Comparison of ENCODE assay signal across 7 cellular contexts in genomic region chr17:35373984-35374765, GRCh38. TPM values are rescaled to one million over a fixed set of nuclear protein-coding genes. Genes with fewer than 3 reads are reported as not detected.
DNase-seq lines count a peak whose midpoint lies in the region; ATAC-seq and TF ChIP-seq lines count a peak whose summit lies in the region.

No MANE protein-coding gene starts in this region.

- peak overlapping the region; percentile 41 for H3K9ac ChIP-seq in Karpas-422 (ENCODE audit: low read length)

- H3K36me3 ChIP-seq in Karpas-422 (ENCODE audit: insufficient read depth, low read length), result no peaks in the 10 kb centered on the region

- H3K9me2 ChIP-seq in Karpas-422 (replicated peaks; ENCODE audit: insufficient read depth, low read length), result no peaks in the 10 kb centered on the region

- no peak overlapping the region for H3K27ac ChIP-seq in Karpas-422 (ENCODE audit: low read length)

- H3K4me2 ChIP-seq in Karpas-422 (ENCODE audit: low read depth, low read length, poor library complexity, severe bottlenecking), result peak overlapping the region; percentile 71

- H3K4me3 ChIP-seq in Karpas-422 (ENCODE audit: low read length), result peak overlapping the region; percentile 48; the same call in 1 of the 2 replicates
- peak overlapping the region; percentile 81 for H3K4me3 ChIP-seq in WI38 (ENCODE audit: low read depth, low read length)
- peak overlapping the region; percentile 75 for H3K4me3 ChIP-seq in choroid plexus epithelial cell (ENCODE audit: low read depth, low read length)

- H4K20me1 ChIP-seq in Karpas-422 (ENCODE audit: insufficient read depth, low read depth, low read length), result no peaks in the 10 kb centered on the region

- H3K4me1 ChIP-seq in Karpas-422 (ENCODE audit: low read length), result peaks cover 13% of the 10 kb centered on the region

- H3K27me3 ChIP-seq in Karpas-422 (ENCODE audit: low read length), result 0 out of 2 replicates have a peak, but pooled peaks cover 3% of the 10 kb centered on the region

- no peaks in the 10 kb centered on the region for H3K79me2 ChIP-seq in Karpas-422 (ENCODE audit: low read length)

- TF ChIP-seq CTCF in WI38 (IDR thresholded peaks at IDR 0.05; ENCODE audit: low read depth, low read length) (no peak), choroid plexus epithelial cell (conservative IDR thresholded peaks at IDR 0.05; ENCODE audit: low read depth, low read length) (no peak)

- peak overlapping the region; percentile 50; the same call in 1 of the 2 replicates for H2AFZ ChIP-seq in Karpas-422 (ENCODE audit: low read length)

- DNase-seq in Karpas-422 (no peak), choroid plexus epithelial cell (ENCODE audit: low read depth) (peak; percentile 44), left kidney (ENCODE audit: low read depth, low spot score) (peak; percentile 63)
- peak; percentile 31 for DNase-seq in stimulated activated CD4-positive, alpha-beta T cell treated with anti-CD3 and anti-CD28 coated beads, Interleukin-2, amount 100 ng/mL, for 4 hours (ENCODE audit: low read depth)

- H3K9me3 ChIP-seq in Karpas-422 (ENCODE audit: low read length), result no peaks in the 10 kb centered on the region

- ATAC-seq in GM18517 (IDR thresholded peaks at IDR 0.05; ENCODE audit: unreplicated experiment) (peak; percentile 40), HG02938 (IDR thresholded peaks at IDR 0.05; ENCODE audit: unreplicated experiment) (no peak)

RNA-seq across cellular contexts. Expression of gene SLFN11, which starts 0.8 kb away (rescaled TPM):
- total RNA-seq in Karpas-422 (2014; rRNA removed; shearing (Covaris generic); ENCODE audit: low replicate concordance), result not detected in 2 replicates

RNA-seq across cellular contexts. Expression of gene SLFN12, which starts 58.1 kb away (rescaled TPM):
- not detected in 2 replicates for total RNA-seq in Karpas-422 (2014; rRNA removed; shearing (Covaris generic); ENCODE audit: low replicate concordance)
